In the genomic region with DNA sequence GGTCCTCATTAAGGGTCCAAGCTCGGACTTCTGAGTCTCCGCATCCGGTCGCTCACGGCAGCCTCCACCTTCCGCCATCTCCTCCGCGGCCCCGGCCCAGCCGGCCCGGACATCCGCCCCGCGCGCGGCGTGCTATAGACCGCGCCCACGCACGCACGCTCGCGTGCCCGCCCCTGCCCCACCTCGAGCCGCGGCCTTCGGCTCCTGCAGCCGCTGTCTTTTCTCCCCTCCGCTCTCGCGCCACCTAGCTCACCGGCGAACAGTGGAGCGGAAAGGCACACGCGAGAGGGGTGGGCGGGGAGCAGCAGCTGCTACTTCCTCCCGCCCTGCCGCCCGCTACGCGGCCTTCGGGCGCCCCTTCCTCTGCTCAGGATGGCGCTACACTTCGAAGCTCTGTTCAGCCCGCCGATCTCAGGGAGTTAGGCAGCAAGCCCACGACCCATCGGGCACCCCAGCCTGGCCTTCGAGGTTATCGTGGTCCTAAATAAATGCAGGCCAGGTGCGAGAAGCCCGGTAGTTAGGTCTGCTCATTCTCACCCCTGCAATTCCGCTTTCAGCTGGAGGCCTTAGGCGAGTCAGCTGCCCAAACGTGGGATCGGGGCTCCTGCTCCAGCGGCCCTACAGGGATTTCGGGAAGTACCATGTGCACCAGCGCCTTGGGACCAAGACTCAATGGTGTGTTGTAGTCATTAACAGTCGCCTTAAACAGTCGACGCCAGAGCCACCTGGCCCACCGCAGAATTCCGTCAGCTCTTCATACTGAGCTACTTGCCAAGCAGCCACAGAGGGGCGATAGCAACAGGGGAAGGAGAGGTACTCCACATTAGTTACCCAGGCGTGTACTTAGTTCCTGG, we compare ENCODE assay signal across 1 cellular context.
TF ChIP-seq lines count a peak whose summit lies in the region.

A gene with protein sequence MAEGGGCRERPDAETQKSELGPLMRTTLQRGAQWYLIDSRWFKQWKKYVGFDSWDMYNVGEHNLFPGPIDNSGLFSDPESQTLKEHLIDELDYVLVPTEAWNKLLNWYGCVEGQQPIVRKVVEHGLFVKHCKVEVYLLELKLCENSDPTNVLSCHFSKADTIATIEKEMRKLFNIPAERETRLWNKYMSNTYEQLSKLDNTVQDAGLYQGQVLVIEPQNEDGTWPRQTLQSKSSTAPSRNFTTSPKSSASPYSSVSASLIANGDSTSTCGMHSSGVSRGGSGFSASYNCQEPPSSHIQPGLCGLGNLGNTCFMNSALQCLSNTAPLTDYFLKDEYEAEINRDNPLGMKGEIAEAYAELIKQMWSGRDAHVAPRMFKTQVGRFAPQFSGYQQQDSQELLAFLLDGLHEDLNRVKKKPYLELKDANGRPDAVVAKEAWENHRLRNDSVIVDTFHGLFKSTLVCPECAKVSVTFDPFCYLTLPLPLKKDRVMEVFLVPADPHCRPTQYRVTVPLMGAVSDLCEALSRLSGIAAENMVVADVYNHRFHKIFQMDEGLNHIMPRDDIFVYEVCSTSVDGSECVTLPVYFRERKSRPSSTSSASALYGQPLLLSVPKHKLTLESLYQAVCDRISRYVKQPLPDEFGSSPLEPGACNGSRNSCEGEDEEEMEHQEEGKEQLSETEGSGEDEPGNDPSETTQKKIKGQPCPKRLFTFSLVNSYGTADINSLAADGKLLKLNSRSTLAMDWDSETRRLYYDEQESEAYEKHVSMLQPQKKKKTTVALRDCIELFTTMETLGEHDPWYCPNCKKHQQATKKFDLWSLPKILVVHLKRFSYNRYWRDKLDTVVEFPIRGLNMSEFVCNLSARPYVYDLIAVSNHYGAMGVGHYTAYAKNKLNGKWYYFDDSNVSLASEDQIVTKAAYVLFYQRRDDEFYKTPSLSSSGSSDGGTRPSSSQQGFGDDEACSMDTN (minus strand): TSS at position 107 of the 854 bp plus-strand sequence. CDS start 29 bp downstream, at position 78.

TF ChIP-seq in H1, 55 proteins besides CTCF, POLR2A, EP300 and RAD21 (continues in another document):
- peak in 1 of 2 experiments; percentile 54; a peak in 1 of 4 replicates for TF ChIP-seq SIN3A (conservative IDR thresholded peaks at IDR 0.05 in 1 of 2, IDR thresholded peaks at IDR 0.05 in 1 of 2; ENCODE audit: low read depth in 1 of 2, low read length in 2 of 2)
- TF ChIP-seq SP2 (IDR thresholded peaks at IDR 0.05; ENCODE audit: low read length) = no peak
- no peak for TF ChIP-seq CBX8 (IDR thresholded peaks at IDR 0.05; ENCODE audit: borderline replicate concordance, low read depth, low read length)
- no peak for TF ChIP-seq CBX5 (IDR thresholded peaks at IDR 0.05; ENCODE audit: low read depth, low read length)
- no peak for TF ChIP-seq MAFK (IDR thresholded peaks at IDR 0.05; ENCODE audit: low read depth, low read length)
- no peak for TF ChIP-seq JUN (IDR thresholded peaks at IDR 0.05; ENCODE audit: low read depth, low read length)
- TF ChIP-seq KDM4A (IDR thresholded peaks at IDR 0.05; ENCODE audit: low read depth, low read length, severe bottlenecking) = peak; percentile 92
- peak; percentile 75 for TF ChIP-seq PHF8 (conservative IDR thresholded peaks at IDR 0.05; ENCODE audit: low read depth, low read length)
- TF ChIP-seq RXRA (IDR thresholded peaks at IDR 0.05; ENCODE audit: insufficient read depth, low read depth, low read length) = no peak
- no peak for TF ChIP-seq RFX5 (IDR thresholded peaks at IDR 0.05; ENCODE audit: borderline replicate concordance, low read depth, low read length)
- TF ChIP-seq CHD2 (IDR thresholded peaks at IDR 0.05; ENCODE audit: low read length) = no peak
- no peak for TF ChIP-seq SRF (IDR thresholded peaks at IDR 0.05; ENCODE audit: low read depth, low read length)
- peak; percentile 18; the same call in 1 of the 2 replicates for TF ChIP-seq GTF2F1 (IDR thresholded peaks at IDR 0.05; ENCODE audit: borderline replicate concordance, low read depth, low read length)
- TF ChIP-seq CHD1 (IDR thresholded peaks at IDR 0.05; ENCODE audit: low read depth, low read length) = no peak
- peak; percentile 86 for TF ChIP-seq RBBP5 (IDR thresholded peaks at IDR 0.05; ENCODE audit: borderline replicate concordance, low read depth, low read length)
- TF ChIP-seq SUZ12 (IDR thresholded peaks at IDR 0.05; ENCODE audit: low read length) = 0 out of 2 replicates have a peak, but pooled peaks have one; percentile 36
- TF ChIP-seq, protein P1, sequence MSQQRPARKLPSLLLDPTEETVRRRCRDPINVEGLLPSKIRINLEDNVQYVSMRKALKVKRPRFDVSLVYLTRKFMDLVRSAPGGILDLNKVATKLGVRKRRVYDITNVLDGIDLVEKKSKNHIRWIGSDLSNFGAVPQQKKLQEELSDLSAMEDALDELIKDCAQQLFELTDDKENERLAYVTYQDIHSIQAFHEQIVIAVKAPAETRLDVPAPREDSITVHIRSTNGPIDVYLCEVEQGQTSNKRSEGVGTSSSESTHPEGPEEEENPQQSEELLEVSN (IDR thresholded peaks at IDR 0.05) = peak; percentile 95
- TF ChIP-seq, protein P2, sequence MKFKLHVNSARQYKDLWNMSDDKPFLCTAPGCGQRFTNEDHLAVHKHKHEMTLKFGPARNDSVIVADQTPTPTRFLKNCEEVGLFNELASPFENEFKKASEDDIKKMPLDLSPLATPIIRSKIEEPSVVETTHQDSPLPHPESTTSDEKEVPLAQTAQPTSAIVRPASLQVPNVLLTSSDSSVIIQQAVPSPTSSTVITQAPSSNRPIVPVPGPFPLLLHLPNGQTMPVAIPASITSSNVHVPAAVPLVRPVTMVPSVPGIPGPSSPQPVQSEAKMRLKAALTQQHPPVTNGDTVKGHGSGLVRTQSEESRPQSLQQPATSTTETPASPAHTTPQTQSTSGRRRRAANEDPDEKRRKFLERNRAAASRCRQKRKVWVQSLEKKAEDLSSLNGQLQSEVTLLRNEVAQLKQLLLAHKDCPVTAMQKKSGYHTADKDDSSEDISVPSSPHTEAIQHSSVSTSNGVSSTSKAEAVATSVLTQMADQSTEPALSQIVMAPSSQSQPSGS (IDR thresholded peaks at IDR 0.05; ENCODE audit: low read length) = no peak
- TF ChIP-seq ZNF274 (IDR thresholded peaks at IDR 0.05; ENCODE audit: borderline replicate concordance, extremely low read depth, low read length) = no peak
- peak; percentile 84 for TF ChIP-seq ASH2L (IDR thresholded peaks at IDR 0.05; ENCODE audit: low read length)
- peak; percentile 43; the same call in 1 of the 2 replicates for TF ChIP-seq GABPA (IDR thresholded peaks at IDR 0.05; ENCODE audit: borderline replicate concordance, insufficient read depth, low read length)
- TF ChIP-seq, protein P3, sequence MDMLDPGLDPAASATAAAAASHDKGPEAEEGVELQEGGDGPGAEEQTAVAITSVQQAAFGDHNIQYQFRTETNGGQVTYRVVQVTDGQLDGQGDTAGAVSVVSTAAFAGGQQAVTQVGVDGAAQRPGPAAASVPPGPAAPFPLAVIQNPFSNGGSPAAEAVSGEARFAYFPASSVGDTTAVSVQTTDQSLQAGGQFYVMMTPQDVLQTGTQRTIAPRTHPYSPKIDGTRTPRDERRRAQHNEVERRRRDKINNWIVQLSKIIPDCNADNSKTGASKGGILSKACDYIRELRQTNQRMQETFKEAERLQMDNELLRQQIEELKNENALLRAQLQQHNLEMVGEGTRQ (IDR thresholded peaks at IDR 0.05; ENCODE audit: low read length) = no peak
- no peak for TF ChIP-seq EZH2 (IDR thresholded peaks at IDR 0.05; ENCODE audit: low read depth, low read length, severe bottlenecking)
- TF ChIP-seq POLR2AphosphoS5 (IDR thresholded peaks at IDR 0.05; ENCODE audit: low read depth, low read length) = peak; percentile 65; the same call in 1 of the 2 replicates
- TF ChIP-seq JUND (IDR thresholded peaks at IDR 0.05; ENCODE audit: low read length) = no peak
- TF ChIP-seq, protein P4, sequence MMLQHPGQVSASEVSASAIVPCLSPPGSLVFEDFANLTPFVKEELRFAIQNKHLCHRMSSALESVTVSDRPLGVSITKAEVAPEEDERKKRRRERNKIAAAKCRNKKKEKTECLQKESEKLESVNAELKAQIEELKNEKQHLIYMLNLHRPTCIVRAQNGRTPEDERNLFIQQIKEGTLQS (IDR thresholded peaks at IDR 0.05; ENCODE audit: insufficient read depth, low read depth, low read length) = no peak
- TF ChIP-seq TAF7 (optimal IDR thresholded peaks at IDR 0.05; ENCODE audit: borderline replicate concordance, low read depth, low read length) = peak; percentile 25
- TF ChIP-seq CREB1 (IDR thresholded peaks at IDR 0.05) = peak; percentile 34; the same call in 1 of the 2 replicates
- no peak for TF ChIP-seq FOSL1 (IDR thresholded peaks at IDR 0.05; ENCODE audit: insufficient read depth, low read depth, low read length)
- TF ChIP-seq KDM1A (IDR thresholded peaks at IDR 0.05; ENCODE audit: borderline replicate concordance, low read length) = no peak; the same call in 1 of the 2 replicates
- TF ChIP-seq YY1 (IDR thresholded peaks at IDR 0.05; ENCODE audit: low read depth, low read length) = peak; percentile 38; the same call in 1 of the 2 replicates
- TF ChIP-seq TBP (IDR thresholded peaks at IDR 0.05; ENCODE audit: low read depth, low read length) = peak; percentile 39
- no peak for TF ChIP-seq HDAC6 (IDR thresholded peaks at IDR 0.05; ENCODE audit: low read depth, low read length)
- TF ChIP-seq SIX5 (IDR thresholded peaks at IDR 0.05; ENCODE audit: low read depth, low read length) = no peak
- TF ChIP-seq SP4 (IDR thresholded peaks at IDR 0.05; ENCODE audit: low read length) = peak; percentile 62; the same call in 1 of the 2 replicates
- TF ChIP-seq KDM5A (IDR thresholded peaks at IDR 0.05; ENCODE audit: low read length) = no peak
- no peak; the same call in 1 of the 2 replicates for TF ChIP-seq BRCA1 (IDR thresholded peaks at IDR 0.05; ENCODE audit: low read depth, low read length)
- TF ChIP-seq HDAC2 (IDR thresholded peaks at IDR 0.05; ENCODE audit: borderline replicate concordance in 1 of 2, low read depth in 2 of 2, low read length in 2 of 2) = peak; percentile 83 to 94; a peak in 3 of 4 replicates
- no peak for TF ChIP-seq CEBPB (IDR thresholded peaks at IDR 0.05; ENCODE audit: low read depth, low read length)
- TF ChIP-seq, protein P5, sequence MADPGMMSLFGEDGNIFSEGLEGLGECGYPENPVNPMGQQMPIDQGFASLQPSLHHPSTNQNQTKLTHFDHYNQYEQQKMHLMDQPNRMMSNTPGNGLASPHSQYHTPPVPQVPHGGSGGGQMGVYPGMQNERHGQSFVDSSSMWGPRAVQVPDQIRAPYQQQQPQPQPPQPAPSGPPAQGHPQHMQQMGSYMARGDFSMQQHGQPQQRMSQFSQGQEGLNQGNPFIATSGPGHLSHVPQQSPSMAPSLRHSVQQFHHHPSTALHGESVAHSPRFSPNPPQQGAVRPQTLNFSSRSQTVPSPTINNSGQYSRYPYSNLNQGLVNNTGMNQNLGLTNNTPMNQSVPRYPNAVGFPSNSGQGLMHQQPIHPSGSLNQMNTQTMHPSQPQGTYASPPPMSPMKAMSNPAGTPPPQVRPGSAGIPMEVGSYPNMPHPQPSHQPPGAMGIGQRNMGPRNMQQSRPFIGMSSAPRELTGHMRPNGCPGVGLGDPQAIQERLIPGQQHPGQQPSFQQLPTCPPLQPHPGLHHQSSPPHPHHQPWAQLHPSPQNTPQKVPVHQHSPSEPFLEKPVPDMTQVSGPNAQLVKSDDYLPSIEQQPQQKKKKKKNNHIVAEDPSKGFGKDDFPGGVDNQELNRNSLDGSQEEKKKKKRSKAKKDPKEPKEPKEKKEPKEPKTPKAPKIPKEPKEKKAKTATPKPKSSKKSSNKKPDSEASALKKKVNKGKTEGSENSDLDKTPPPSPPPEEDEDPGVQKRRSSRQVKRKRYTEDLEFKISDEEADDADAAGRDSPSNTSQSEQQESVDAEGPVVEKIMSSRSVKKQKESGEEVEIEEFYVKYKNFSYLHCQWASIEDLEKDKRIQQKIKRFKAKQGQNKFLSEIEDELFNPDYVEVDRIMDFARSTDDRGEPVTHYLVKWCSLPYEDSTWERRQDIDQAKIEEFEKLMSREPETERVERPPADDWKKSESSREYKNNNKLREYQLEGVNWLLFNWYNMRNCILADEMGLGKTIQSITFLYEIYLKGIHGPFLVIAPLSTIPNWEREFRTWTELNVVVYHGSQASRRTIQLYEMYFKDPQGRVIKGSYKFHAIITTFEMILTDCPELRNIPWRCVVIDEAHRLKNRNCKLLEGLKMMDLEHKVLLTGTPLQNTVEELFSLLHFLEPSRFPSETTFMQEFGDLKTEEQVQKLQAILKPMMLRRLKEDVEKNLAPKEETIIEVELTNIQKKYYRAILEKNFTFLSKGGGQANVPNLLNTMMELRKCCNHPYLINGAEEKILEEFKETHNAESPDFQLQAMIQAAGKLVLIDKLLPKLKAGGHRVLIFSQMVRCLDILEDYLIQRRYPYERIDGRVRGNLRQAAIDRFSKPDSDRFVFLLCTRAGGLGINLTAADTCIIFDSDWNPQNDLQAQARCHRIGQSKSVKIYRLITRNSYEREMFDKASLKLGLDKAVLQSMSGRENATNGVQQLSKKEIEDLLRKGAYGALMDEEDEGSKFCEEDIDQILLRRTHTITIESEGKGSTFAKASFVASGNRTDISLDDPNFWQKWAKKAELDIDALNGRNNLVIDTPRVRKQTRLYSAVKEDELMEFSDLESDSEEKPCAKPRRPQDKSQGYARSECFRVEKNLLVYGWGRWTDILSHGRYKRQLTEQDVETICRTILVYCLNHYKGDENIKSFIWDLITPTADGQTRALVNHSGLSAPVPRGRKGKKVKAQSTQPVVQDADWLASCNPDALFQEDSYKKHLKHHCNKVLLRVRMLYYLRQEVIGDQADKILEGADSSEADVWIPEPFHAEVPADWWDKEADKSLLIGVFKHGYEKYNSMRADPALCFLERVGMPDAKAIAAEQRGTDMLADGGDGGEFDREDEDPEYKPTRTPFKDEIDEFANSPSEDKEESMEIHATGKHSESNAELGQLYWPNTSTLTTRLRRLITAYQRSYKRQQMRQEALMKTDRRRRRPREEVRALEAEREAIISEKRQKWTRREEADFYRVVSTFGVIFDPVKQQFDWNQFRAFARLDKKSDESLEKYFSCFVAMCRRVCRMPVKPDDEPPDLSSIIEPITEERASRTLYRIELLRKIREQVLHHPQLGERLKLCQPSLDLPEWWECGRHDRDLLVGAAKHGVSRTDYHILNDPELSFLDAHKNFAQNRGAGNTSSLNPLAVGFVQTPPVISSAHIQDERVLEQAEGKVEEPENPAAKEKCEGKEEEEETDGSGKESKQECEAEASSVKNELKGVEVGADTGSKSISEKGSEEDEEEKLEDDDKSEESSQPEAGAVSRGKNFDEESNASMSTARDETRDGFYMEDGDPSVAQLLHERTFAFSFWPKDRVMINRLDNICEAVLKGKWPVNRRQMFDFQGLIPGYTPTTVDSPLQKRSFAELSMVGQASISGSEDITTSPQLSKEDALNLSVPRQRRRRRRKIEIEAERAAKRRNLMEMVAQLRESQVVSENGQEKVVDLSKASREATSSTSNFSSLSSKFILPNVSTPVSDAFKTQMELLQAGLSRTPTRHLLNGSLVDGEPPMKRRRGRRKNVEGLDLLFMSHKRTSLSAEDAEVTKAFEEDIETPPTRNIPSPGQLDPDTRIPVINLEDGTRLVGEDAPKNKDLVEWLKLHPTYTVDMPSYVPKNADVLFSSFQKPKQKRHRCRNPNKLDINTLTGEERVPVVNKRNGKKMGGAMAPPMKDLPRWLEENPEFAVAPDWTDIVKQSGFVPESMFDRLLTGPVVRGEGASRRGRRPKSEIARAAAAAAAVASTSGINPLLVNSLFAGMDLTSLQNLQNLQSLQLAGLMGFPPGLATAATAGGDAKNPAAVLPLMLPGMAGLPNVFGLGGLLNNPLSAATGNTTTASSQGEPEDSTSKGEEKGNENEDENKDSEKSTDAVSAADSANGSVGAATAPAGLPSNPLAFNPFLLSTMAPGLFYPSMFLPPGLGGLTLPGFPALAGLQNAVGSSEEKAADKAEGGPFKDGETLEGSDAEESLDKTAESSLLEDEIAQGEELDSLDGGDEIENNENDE (IDR thresholded peaks at IDR 0.05; ENCODE audit: insufficient replicate concordance, low read length) = no peak
- TF ChIP-seq NRF1 (IDR thresholded peaks at IDR 0.05; ENCODE audit: low read depth, low read length) = no peak
- TF ChIP-seq, protein P6, sequence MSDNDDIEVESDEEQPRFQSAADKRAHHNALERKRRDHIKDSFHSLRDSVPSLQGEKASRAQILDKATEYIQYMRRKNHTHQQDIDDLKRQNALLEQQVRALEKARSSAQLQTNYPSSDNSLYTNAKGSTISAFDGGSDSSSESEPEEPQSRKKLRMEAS (IDR thresholded peaks at IDR 0.05) = peak; percentile 85
- TF ChIP-seq TEAD4 (IDR thresholded peaks at IDR 0.05; ENCODE audit: low read depth, low read length) = no peak
